Comparison of ENCODE assay signal across 10 cellular contexts in the genomic region with DNA sequence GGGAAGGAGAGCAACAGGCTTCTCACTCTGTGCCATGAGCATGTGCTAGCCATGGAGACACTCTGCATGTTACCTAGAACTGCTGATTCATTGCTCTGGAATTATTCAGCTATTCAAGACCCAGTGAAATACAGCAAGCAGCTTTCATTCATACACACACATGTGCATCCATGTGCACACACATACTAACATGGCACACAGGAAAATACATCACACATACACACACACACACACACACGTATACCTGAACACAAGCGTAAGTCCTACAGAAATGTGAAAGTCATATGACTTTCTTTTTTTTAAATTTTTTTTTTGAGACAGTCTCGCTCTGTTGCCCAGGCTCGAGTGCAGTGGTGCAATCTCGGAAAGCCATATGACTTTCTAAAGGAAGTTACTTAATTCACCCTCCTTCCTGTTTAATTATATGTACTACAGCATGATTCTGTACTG.
DNase-seq lines count a peak whose midpoint lies in the region; ATAC-seq and TF ChIP-seq lines count a peak whose summit lies in the region.
"Had no signal": no experiment of that assay in that cellular context is flagged by ENCODE, and none has a peak within 500 bp of the region (broad histone marks: within the 10 kb centered on the region; RNA-seq: fewer than 3 reads in every experiment).

No MANE protein-coding gene starts in this region.

- no peaks in the 10 kb centered on the region for H3K27me3 ChIP-seq in adipocyte (replicated peaks; ENCODE audit: control insufficient read depth, insufficient read depth, low read length)
- no peaks in the 10 kb centered on the region for H3K27me3 ChIP-seq in lower lobe of right lung (ENCODE audit: low read depth)
- H3K27me3 ChIP-seq: vagina had no signal

- POLR2A ChIA-PET in activated CD4-positive, alpha-beta T cell treated with anti-CD3 and anti-CD28 coated beads for 36 hours (lab: Charles Lee) = no interaction called here

- DNase-seq in CD1c-positive myeloid dendritic cell (ENCODE audit: extremely low spot score) (peak; percentile 68), adipocyte (ENCODE audit: low read depth) (peak; percentile 61), lower lobe of right lung (peak; percentile 51), DMS153 (lab: John Stamatoyannopoulos, UW) (no peak), NCI-H2081 treated with DMSO at 0.1 percent for 48 hours (lab: John Stamatoyannopoulos, UW) (no peak), germinal center (ENCODE audit: low spot score) (no peak)
- no peak for DNase-seq in activated CD4-positive, alpha-beta T cell treated with anti-CD3 and anti-CD28 coated beads for 36 hours
- DNase-seq: activated gamma-delta T cell had no signal

- H3K27ac ChIP-seq in lower lobe of right lung = no peak overlapping the region
- H3K27ac ChIP-seq: vagina had no signal

- no peaks in the 10 kb centered on the region for H3K27me3 Mint-ChIP-seq in activated CD4-positive, alpha-beta T cell treated with anti-CD3 and anti-CD28 coated beads for 36 hours

- peak; percentile 56 for ATAC-seq in HG03565 (IDR thresholded peaks at IDR 0.05; ENCODE audit: unreplicated experiment)
- ATAC-seq in lower lobe of right lung = peak; percentile 63 to 73
- ATAC-seq in activated CD4-positive, alpha-beta T cell treated with anti-CD3 and anti-CD28 coated beads for 36 hours = no peak

- no peak overlapping the region for H3K27ac Mint-ChIP-seq in activated CD4-positive, alpha-beta T cell treated with anti-CD3 and anti-CD28 coated beads for 36 hours

- no peak for TF ChIP-seq CTCF in lower lobe of right lung (IDR thresholded peaks at IDR 0.05)

- CTCF ChIA-PET in activated CD4-positive, alpha-beta T cell treated with anti-CD3 and anti-CD28 coated beads for 36 hours (lab: Charles Lee) = interaction anchor here (0.6 kb wide), 1 partner anchor 152 kb away, joined by 3 read pairs; no protein-coding TSS in a partner anchor

- no peak overlapping the region for H3K9ac ChIP-seq in adipocyte (ENCODE audit: low read length)

- H3K9me3 ChIP-seq in adipocyte (ENCODE audit: control insufficient read depth, low read length) (no peaks in the 10 kb centered on the region), lower lobe of right lung (no peaks in the 10 kb centered on the region)
- H3K9me3 ChIP-seq: vagina had no signal

- H3K4me1 Mint-ChIP-seq in activated CD4-positive, alpha-beta T cell treated with anti-CD3 and anti-CD28 coated beads for 36 hours = no peaks in the 10 kb centered on the region

- H3K36me3 ChIP-seq in adipocyte (ENCODE audit: control insufficient read depth, insufficient read depth, low read length, severe bottlenecking) (peaks cover 59% of the 10 kb centered on the region), lower lobe of right lung (no peaks in the 10 kb centered on the region)

- no peaks in the 10 kb centered on the region for H3K36me3 Mint-ChIP-seq in activated CD4-positive, alpha-beta T cell treated with anti-CD3 and anti-CD28 coated beads for 36 hours (ENCODE audit: low read depth)

- H3K4me3 ChIP-seq in adipocyte (ENCODE audit: low read length) = no peak overlapping the region
- H3K4me3 ChIP-seq in lower lobe of right lung = no peak overlapping the region
- H3K4me3 ChIP-seq: vagina had no signal

- H3K9me3 Mint-ChIP-seq in activated CD4-positive, alpha-beta T cell treated with anti-CD3 and anti-CD28 coated beads for 36 hours (ENCODE audit: low read depth) = no peaks in the 10 kb centered on the region

- peaks cover 6% of the 10 kb centered on the region for H3K4me1 ChIP-seq in adipocyte (ENCODE audit: control insufficient read depth, insufficient read depth, low read length)
- peaks cover 9% of the 10 kb centered on the region for H3K4me1 ChIP-seq in lower lobe of right lung
- H3K4me1 ChIP-seq: vagina had no signal

- no peak overlapping the region for H3K4me3 Mint-ChIP-seq in activated CD4-positive, alpha-beta T cell treated with anti-CD3 and anti-CD28 coated beads for 36 hours

- intact Hi-C loops in lower lobe of right lung (cut with DNase I) = no loop called here
- intact Hi-C loops in activated CD4-positive, alpha-beta T cell treated with anti-CD3 and anti-CD28 coated beads for 36 hours (cut with DNase I, micrococcal nuclease) = no loop called here

Comparison
In these comparisons a context has a peak if more than half of its experiments do, and no peak if none do; other contexts are left out.
1. DNase-seq: peak in CD1c-positive myeloid dendritic cell (single experiment), adipocyte (single experiment) and lower lobe of right lung (single experiment); none in activated CD4-positive, alpha-beta T cell treated with anti-CD3 and anti-CD28 coated beads for 36 hours (single experiment), DMS153 (single experiment), NCI-H2081 treated with DMSO at 0.1 percent for 48 hours (single experiment) and germinal center (single experiment).